Comparison of ENCODE assay signal across 23 cellular contexts in genomic region chr9:137953683-137954438, GRCh38.
"Had no signal": no experiment of that assay in that cellular context is flagged by ENCODE, and none has a peak within 500 bp of the region (broad histone marks: within the 10 kb centered on the region; RNA-seq: fewer than 3 reads in every experiment).

No MANE protein-coding gene starts in this region.

- H3K4me1 Mint-ChIP-seq: activated naive CD4-positive, alpha-beta T cell treated with anti-CD3 and anti-CD28 coated beads, Interleukin-2, amount 50 U/mL, for 24 hours; immature natural killer cell; naive B cell had no signal

- H3K27me3 ChIP-seq: brain microvascular endothelial cell, right atrium auricular region had no signal

- H3K9me3 Mint-ChIP-seq: activated naive CD4-positive, alpha-beta T cell treated with anti-CD3 and anti-CD28 coated beads, Interleukin-2, amount 50 U/mL, for 24 hours; dendritic cell treated with granulocyte-macrophage colony-stimulating factor and Interleukin-4, amounts not matched to agents 40 ng/mL and 50 ng/mL, for 4 days; immature natural killer cell; naive B cell; stimulated activated naive CD8-positive, alpha-beta T cell treated with anti-CD3 and anti-CD28 coated beads, Interleukin-15, Interleukin-2, amounts not matched to agents 100 ng/mL and 50 ng/mL, for 24 hours had no signal

- H3K36me3 ChIP-seq: brain microvascular endothelial cell, left lung, right atrium auricular region, tibial artery had no signal

- H3K4me3 ChIP-seq: left lung, lung, psoas muscle, right atrium auricular region, tibial artery had no signal

- H3K9me3 ChIP-seq: left lung, psoas muscle, right atrium auricular region, tibial artery had no signal

- H3K36me3 Mint-ChIP-seq: activated naive CD4-positive, alpha-beta T cell treated with anti-CD3 and anti-CD28 coated beads, Interleukin-2, amount 50 U/mL, for 24 hours; immature natural killer cell; naive B cell had no signal

- H3K4me3 Mint-ChIP-seq: activated naive CD4-positive, alpha-beta T cell treated with anti-CD3 and anti-CD28 coated beads, Interleukin-2, amount 50 U/mL, for 24 hours; dendritic cell treated with granulocyte-macrophage colony-stimulating factor and Interleukin-4, amounts not matched to agents 40 ng/mL and 50 ng/mL, for 4 days; immature natural killer cell; naive B cell; stimulated activated naive CD8-positive, alpha-beta T cell treated with anti-CD3 and anti-CD28 coated beads, Interleukin-15, Interleukin-2, amounts not matched to agents 100 ng/mL and 50 ng/mL, for 24 hours had no signal

- H3K27ac Mint-ChIP-seq: activated naive CD4-positive, alpha-beta T cell treated with anti-CD3 and anti-CD28 coated beads, Interleukin-2, amount 50 U/mL, for 24 hours; dendritic cell treated with granulocyte-macrophage colony-stimulating factor and Interleukin-4, amounts not matched to agents 40 ng/mL and 50 ng/mL, for 4 days; immature natural killer cell; stimulated activated naive CD8-positive, alpha-beta T cell treated with anti-CD3 and anti-CD28 coated beads, Interleukin-15, Interleukin-2, amounts not matched to agents 100 ng/mL and 50 ng/mL, for 24 hours had no signal

- H3K4me1 ChIP-seq: left lung, psoas muscle, right atrium auricular region, tibial artery had no signal

- ATAC-seq: left lung, psoas muscle had no signal

- H3K27me3 Mint-ChIP-seq: activated naive CD4-positive, alpha-beta T cell treated with anti-CD3 and anti-CD28 coated beads, Interleukin-2, amount 50 U/mL, for 24 hours; dendritic cell treated with granulocyte-macrophage colony-stimulating factor and Interleukin-4, amounts not matched to agents 40 ng/mL and 50 ng/mL, for 4 days; stimulated activated naive CD8-positive, alpha-beta T cell treated with anti-CD3 and anti-CD28 coated beads, Interleukin-15, Interleukin-2, amounts not matched to agents 100 ng/mL and 50 ng/mL, for 24 hours had no signal

- DNase-seq: activated CD4-positive, alpha-beta T cell treated with anti-CD3 and anti-CD28 coated beads for 1 hour; activated CD4-positive, alpha-beta T cell treated with anti-CD3 and anti-CD28 coated beads, Interleukin-2, amount 50 U/mL, for 4 hours; activated gamma-delta T cell; activated T-cell treated with anti-CD3 and anti-CD28 coated beads for 4 hours; aorta; brain microvascular endothelial cell; effector CD4-positive, alpha-beta T cell; erythroblast; foreskin fibroblast; immature natural killer cell; kidney glomerular epithelial cell; left lung; naive B cell; occipital lobe; psoas muscle; stimulated activated CD4-positive, alpha-beta T cell treated with anti-CD3 and anti-CD28 coated beads, Interleukin-4, amount 100 ng/mL, for 4 hours; T-helper 1 cell had no signal

- H3K27ac ChIP-seq: brain microvascular endothelial cell, left lung, psoas muscle, right atrium auricular region, tibial artery had no signal
